17 cellular contexts compared by ENCODE assay signal in genomic region chr3:155661730-155662129, GRCh38.
"Had no signal": no experiment of that assay in that cellular context is flagged by ENCODE, and none has a peak within 500 bp of the region (broad histone marks: within the 10 kb centered on the region; RNA-seq: fewer than 3 reads in every experiment).

No MANE protein-coding gene starts in this region.

- H3K36me3 Mint-ChIP-seq: activated naive CD8-positive, alpha-beta T cell treated with anti-CD3 and anti-CD28 coated beads, Interleukin-2, amount 10 ng/mL, durations not matched to agents 7 days and 5 days; memory B cell; natural killer cell; T-cell had no signal

- H3K27ac Mint-ChIP-seq: activated naive CD8-positive, alpha-beta T cell treated with anti-CD3 and anti-CD28 coated beads, Interleukin-2, amount 10 ng/mL, durations not matched to agents 7 days and 5 days; memory B cell; natural killer cell; T-cell had no signal

- H3K27ac ChIP-seq: brain microvascular endothelial cell, gastrocnemius medialis, heart left ventricle, psoas muscle, tibial artery had no signal

- H3K27me3 Mint-ChIP-seq: T-cell had no signal

- H3K36me3 ChIP-seq: brain microvascular endothelial cell, gastrocnemius medialis, heart left ventricle, tibial artery had no signal

- H3K4me3 Mint-ChIP-seq: activated naive CD8-positive, alpha-beta T cell treated with anti-CD3 and anti-CD28 coated beads, Interleukin-2, amount 10 ng/mL, durations not matched to agents 7 days and 5 days; memory B cell; natural killer cell; T-cell had no signal

- H3K9me3 ChIP-seq: gastrocnemius medialis, heart left ventricle, psoas muscle, tibial artery had no signal

- H3K4me1 Mint-ChIP-seq: activated naive CD8-positive, alpha-beta T cell treated with anti-CD3 and anti-CD28 coated beads, Interleukin-2, amount 10 ng/mL, durations not matched to agents 7 days and 5 days; memory B cell; natural killer cell; T-cell had no signal

- ATAC-seq: gastrocnemius medialis, heart left ventricle, left cardiac atrium, natural killer cell, psoas muscle, sciatic nerve, T-cell had no signal

- H3K9me3 Mint-ChIP-seq: activated naive CD8-positive, alpha-beta T cell treated with anti-CD3 and anti-CD28 coated beads, Interleukin-2, amount 10 ng/mL, durations not matched to agents 7 days and 5 days; memory B cell; natural killer cell; T-cell had no signal

- H3K27me3 ChIP-seq: brain microvascular endothelial cell, gastrocnemius medialis, heart left ventricle, tibial artery had no signal

- DNase-seq: activated naive CD4-positive, alpha-beta T cell; activated naive CD8-positive, alpha-beta T cell treated with anti-CD3 and anti-CD28 coated beads, Interleukin-2, amount 10 ng/mL, durations not matched to agents 7 days and 5 days; activated T-cell treated with anti-CD3 and anti-CD28 coated beads for 4 hours; brain microvascular endothelial cell; cerebellar nuclear complex; effector memory CD4-positive, alpha-beta T cell; gastrocnemius medialis; heart left ventricle; left cardiac atrium; natural killer cell; psoas muscle; stimulated activated CD4-positive, alpha-beta T cell treated with anti-CD3 and anti-CD28 coated beads, Interleukin-1b, Interleukin-23, amount 100 ng/mL, for 48 hours; T-cell; T-helper 9 cell; tibial artery had no signal

- H3K4me3 ChIP-seq: gastrocnemius medialis, heart left ventricle, psoas muscle, tibial artery had no signal

- H3K4me1 ChIP-seq: psoas muscle had no signal
